ENCODE assay signal across 3 cellular contexts in genomic region chr10:11881028-11881476, GRCh38.
TF ChIP-seq lines count a peak whose summit lies in the region.

No MANE protein-coding gene starts in this region.

TF ChIP-seq in IMR-90, 13 proteins besides CTCF, POLR2A, EP300 and RAD21:
- TF ChIP-seq, protein P1, sequence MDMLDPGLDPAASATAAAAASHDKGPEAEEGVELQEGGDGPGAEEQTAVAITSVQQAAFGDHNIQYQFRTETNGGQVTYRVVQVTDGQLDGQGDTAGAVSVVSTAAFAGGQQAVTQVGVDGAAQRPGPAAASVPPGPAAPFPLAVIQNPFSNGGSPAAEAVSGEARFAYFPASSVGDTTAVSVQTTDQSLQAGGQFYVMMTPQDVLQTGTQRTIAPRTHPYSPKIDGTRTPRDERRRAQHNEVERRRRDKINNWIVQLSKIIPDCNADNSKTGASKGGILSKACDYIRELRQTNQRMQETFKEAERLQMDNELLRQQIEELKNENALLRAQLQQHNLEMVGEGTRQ (IDR thresholded peaks at IDR 0.05; ENCODE audit: low read depth, low read length), result no peak
- TF ChIP-seq CEBPB (IDR thresholded peaks at IDR 0.05; ENCODE audit: low read depth, low read length), result no peak
- no peak for TF ChIP-seq NFE2L2 (IDR thresholded peaks at IDR 0.05; ENCODE audit: low read depth, low read length)
- TF ChIP-seq RFX5 (IDR thresholded peaks at IDR 0.05; ENCODE audit: low read depth, low read length), result no peak
- TF ChIP-seq CHD1 (IDR thresholded peaks at IDR 0.05; ENCODE audit: low read depth, low read length), result no peak
- TF ChIP-seq MAFK (IDR thresholded peaks at IDR 0.05; ENCODE audit: low read depth, low read length), result no peak
- TF ChIP-seq RCOR1 (IDR thresholded peaks at IDR 0.05; ENCODE audit: insufficient replicate concordance, low read length), result no peak
- TF ChIP-seq BHLHE40 (IDR thresholded peaks at IDR 0.05; ENCODE audit: low read depth, low read length), result no peak
- TF ChIP-seq MXI1 (IDR thresholded peaks at IDR 0.05; ENCODE audit: borderline replicate concordance, low read depth, low read length), result no peak
- TF ChIP-seq MAZ (IDR thresholded peaks at IDR 0.05; ENCODE audit: borderline replicate concordance, low read depth, low read length), result no peak
- no peak for TF ChIP-seq FOS (IDR thresholded peaks at IDR 0.05; ENCODE audit: low read depth, low read length)
- no peak for TF ChIP-seq ELK1 (IDR thresholded peaks at IDR 0.05; ENCODE audit: borderline replicate concordance, low read depth, low read length)
- TF ChIP-seq SMC3 (IDR thresholded peaks at IDR 0.05; ENCODE audit: low read depth, low read length), result no peak

TF ChIP-seq in H1, 55 proteins besides CTCF, POLR2A, EP300 and RAD21 (continues in another document):
- TF ChIP-seq RBBP5 (IDR thresholded peaks at IDR 0.05; ENCODE audit: borderline replicate concordance, low read depth, low read length) (no peak), GABPA (IDR thresholded peaks at IDR 0.05; ENCODE audit: borderline replicate concordance, insufficient read depth, low read length) (no peak), PHF8 (conservative IDR thresholded peaks at IDR 0.05; ENCODE audit: low read depth, low read length) (no peak), POLR2AphosphoS5 (IDR thresholded peaks at IDR 0.05; ENCODE audit: low read depth, low read length) (no peak), RXRA (IDR thresholded peaks at IDR 0.05; ENCODE audit: insufficient read depth, low read depth, low read length) (no peak), GTF2F1 (IDR thresholded peaks at IDR 0.05; ENCODE audit: borderline replicate concordance, low read depth, low read length) (no peak), SIX5 (IDR thresholded peaks at IDR 0.05; ENCODE audit: low read depth, low read length) (no peak), ZNF274 (IDR thresholded peaks at IDR 0.05; ENCODE audit: borderline replicate concordance, extremely low read depth, low read length) (no peak), SRF (IDR thresholded peaks at IDR 0.05; ENCODE audit: low read depth, low read length) (no peak), MAX (IDR thresholded peaks at IDR 0.05) (no peak), CTBP2 (IDR thresholded peaks at IDR 0.05; ENCODE audit: borderline replicate concordance, insufficient read depth, insufficient read length, low read length) (no peak), JUN (IDR thresholded peaks at IDR 0.05; ENCODE audit: low read depth, low read length) (no peak), TBP (IDR thresholded peaks at IDR 0.05; ENCODE audit: low read depth, low read length) (no peak), RFX5 (IDR thresholded peaks at IDR 0.05; ENCODE audit: borderline replicate concordance, low read depth, low read length) (no peak), NANOG (IDR thresholded peaks at IDR 0.05; ENCODE audit: insufficient read depth, low read depth, low read length, poor library complexity, severe bottlenecking) (no peak)
- TF ChIP-seq, protein P1 (IDR thresholded peaks at IDR 0.05; ENCODE audit: low read length), result no peak

TF ChIP-seq in SK-N-SH, 30 proteins besides CTCF, POLR2A, EP300 and RAD21:
- no peak for TF ChIP-seq MAX (IDR thresholded peaks at IDR 0.05; ENCODE audit: low read depth)
- TF ChIP-seq TCF12 (IDR thresholded peaks at IDR 0.05), result no peak
- TF ChIP-seq GABPA (IDR thresholded peaks at IDR 0.05; ENCODE audit: low read depth), result no peak
- no peak for TF ChIP-seq RXRA (IDR thresholded peaks at IDR 0.05; ENCODE audit: borderline replicate concordance, low read depth)
- TF ChIP-seq REST (IDR thresholded peaks at IDR 0.05; ENCODE audit: low read depth, low read length), result no peak
- TF ChIP-seq RFX5 (IDR thresholded peaks at IDR 0.05; ENCODE audit: low read length), result no peak
TF ChIP-seq in SK-N-SH: peak in this region for 0.
